In genomic region chr12:111410229-111411186, GRCh38 we compare ENCODE assay signal across 8 cellular contexts. TPM values are rescaled to one million over a fixed set of nuclear protein-coding genes. Genes with fewer than 3 reads are reported as not detected.
DNase-seq lines count a peak whose midpoint lies in the region; ATAC-seq and TF ChIP-seq lines count a peak whose summit lies in the region.

No MANE protein-coding gene starts in this region.

- TF ChIP-seq POLR2A in esophagus squamous epithelium (IDR thresholded peaks at IDR 0.05) (no peak), gastrocnemius medialis (IDR thresholded peaks at IDR 0.05) (no peak)

- H3K36me3 ChIP-seq in SK-N-SH (replicated peaks in 1 of 2; ENCODE audit: control insufficient read depth in 1 of 2, insufficient read depth in 2 of 2, low read length in 1 of 2) (no peaks in the 10 kb centered on the region), esophagus squamous epithelium (no peaks in the 10 kb centered on the region), gastrocnemius medialis (no peaks in the 10 kb centered on the region)

- peak overlapping the region; percentile 87 to 92 for H3K27ac ChIP-seq in SK-N-SH (ENCODE audit: low read depth in 2 of 2, low read length in 1 of 2)
- peak overlapping the region; percentile 56 to 94 (median 86) for H3K27ac ChIP-seq in esophagus squamous epithelium
- H3K27ac ChIP-seq in gastrocnemius medialis = peak overlapping the region; percentile 72 to 83 (median 83)

- H3K4me3 ChIP-seq in GM12865 (ENCODE audit: low read depth, low read length) = peak overlapping the region; percentile 84
- peak overlapping the region in 1 of 2 experiments; percentile 92; a peak in 2 of 4 replicates for H3K4me3 ChIP-seq in SK-N-SH (ENCODE audit: low read depth in 2 of 2, low read length in 1 of 2)
- peak overlapping the region in 2 of 4 donors; percentile 40 to 81 for H3K4me3 ChIP-seq in esophagus squamous epithelium
- peak overlapping the region in 2 of 4 donors; percentile 8 to 9 for H3K4me3 ChIP-seq in gastrocnemius medialis

- H2AFZ ChIP-seq in SK-N-SH (ENCODE audit: low read depth) = 0 out of 2 replicates have a peak overlapping the region, but pooled peaks have one; percentile 0

- H3K9ac ChIP-seq in SK-N-SH = peak overlapping the region; percentile 43; the same call in 1 of the 2 replicates

- no peaks in the 10 kb centered on the region for H3K9me2 ChIP-seq in SK-N-SH

- peak overlapping the region; percentile 99 for H3K4me2 ChIP-seq in SK-N-SH

- TF ChIP-seq EP300 in SK-N-SH (IDR thresholded peaks at IDR 0.05; ENCODE audit: borderline replicate concordance in 1 of 2, low read depth in 1 of 2, low read length in 1 of 2) = no peak

- H3K4me1 ChIP-seq in SK-N-SH (ENCODE audit: control insufficient read depth in 1 of 2, insufficient read depth in 2 of 2, low read depth in 1 of 2, low read length in 1 of 2) (peaks cover 59 to 71% of the 10 kb centered on the region in 2 experiments; a peak in 3 of 4 replicates), esophagus squamous epithelium (peaks cover 39 to 86% (median 62%) of the 10 kb centered on the region in 3 donors), gastrocnemius medialis (peaks cover 69 to 70% of the 10 kb centered on the region in 2 donors)

- CTCF ChIA-PET in SK-N-SH (lab: Yijun Ruan, JAX) = interaction anchor here (8.8 to 19.6 kb wide), 2 partner anchors 12 to 40 kb away, joined by 98 to 618 read pairs; no protein-coding TSS in a partner anchor

- POLR2A ChIA-PET in SK-N-SH (lab: Yijun Ruan, JAX) = no interaction called here

- in situ Hi-C loops in gastrocnemius medialis (cut with MboI; ENCODE audit: low sequenced_read_pairs in 4 of 4) = no loop called here

- intact Hi-C loops in esophagus squamous epithelium (cut with DNase I) (no loop called here), gastrocnemius medialis (cut with DNase I; ENCODE audit: low total_unique reads) (no loop called here)

- WGBS in SK-N-SH (ENCODE audit: low lambda C conversion rate) = 52% methylated on average over 7 of the region's 16 CpGs
- 77 to 87% methylated on average over 3 to 7 of the region's 16 CpGs for WGBS in esophagus squamous epithelium, 2 donors

- DNase-seq in GM12865 (ENCODE audit: low read depth) (no peak), SK-N-SH (peak; percentile 76), esophagus squamous epithelium (lab: John Stamatoyannopoulos, UW) (no peak), gastrocnemius medialis (peak in 1 of 2 donors; percentile 45), putamen (ENCODE audit: low spot score) (no peak), NCI-H82 treated with DMSO at 0.1 percent for 48 hours (lab: John Stamatoyannopoulos, UW; ENCODE audit: unreplicated experiment) (no peak), GM20000 (ENCODE audit: low spot score) (no peak)

- no peaks in the 10 kb centered on the region for H3K27me3 ChIP-seq in SK-N-SH (ENCODE audit: insufficient read depth)
- H3K27me3 ChIP-seq in esophagus squamous epithelium = peaks cover 0 to 49% (median 0%) of the 10 kb centered on the region in 4 donors
- H3K27me3 ChIP-seq in gastrocnemius medialis = no peaks in the 10 kb centered on the region

- TF ChIP-seq RAD21 in SK-N-SH (IDR thresholded peaks at IDR 0.05; ENCODE audit: low read length) = no peak

- H3K79me2 ChIP-seq in SK-N-SH (ENCODE audit: insufficient read depth) = peaks cover 97% of the 10 kb centered on the region

- H3K9me3 ChIP-seq in SK-N-SH = no peaks in the 10 kb centered on the region
- H3K9me3 ChIP-seq in esophagus squamous epithelium = no peaks in the 10 kb centered on the region
- H3K9me3 ChIP-seq in gastrocnemius medialis = no peaks in the 10 kb centered on the region

- ATAC-seq in gastrocnemius medialis = no peak
- ATAC-seq in HG03442 (IDR thresholded peaks at IDR 0.05; ENCODE audit: unreplicated experiment) = no peak

- peaks cover 48% of the 10 kb centered on the region for H3F3A ChIP-seq in SK-N-SH (replicated peaks; ENCODE audit: insufficient read depth)

- peaks cover 24% of the 10 kb centered on the region for H4K20me1 ChIP-seq in SK-N-SH (ENCODE audit: insufficient read depth)

- TF ChIP-seq CTCF in GM12865 (IDR thresholded peaks at IDR 0.05; ENCODE audit: insufficient read depth, low read depth, low read length, missing control alignments) (no peak), SK-N-SH (IDR thresholded peaks at IDR 0.05) (no peak), esophagus squamous epithelium (IDR thresholded peaks at IDR 0.05) (no peak), gastrocnemius medialis (IDR thresholded peaks at IDR 0.05 in 4 of 5, conservative IDR thresholded peaks at IDR 0.05 in 1 of 5) (no peak), GM20000 (IDR thresholded peaks at IDR 0.05; ENCODE audit: extremely low read depth, missing control alignments) (no peak)

TF ChIP-seq in SK-N-SH, 30 proteins besides CTCF, POLR2A, EP300 and RAD21 (continues in another document):
- TF ChIP-seq SMC3 (IDR thresholded peaks at IDR 0.05; ENCODE audit: low read depth, low read length) (no peak), JUND (IDR thresholded peaks at IDR 0.05) (no peak), FOXJ3 (CRISPR knock-in tag; IDR thresholded peaks at IDR 0.05) (no peak), ELF1 (IDR thresholded peaks at IDR 0.05) (no peak), YY1 (IDR thresholded peaks at IDR 0.05; ENCODE audit: low read depth) (0 out of 2 replicates have a peak, but pooled peaks have one; percentile 22), RCOR1 (IDR thresholded peaks at IDR 0.05; ENCODE audit: low read length) (no peak), MXI1 (IDR thresholded peaks at IDR 0.05; ENCODE audit: low read depth, low read length) (peak; percentile 28; the same call in 1 of the 2 replicates), MAX (IDR thresholded peaks at IDR 0.05; ENCODE audit: low read depth) (no peak), TAF1 (IDR thresholded peaks at IDR 0.05; ENCODE audit: borderline replicate concordance, low read depth, low read length) (no peak), PBX3 (IDR thresholded peaks at IDR 0.05) (no peak), GABPA (IDR thresholded peaks at IDR 0.05; ENCODE audit: low read depth) (peak; percentile 43; the same call in 1 of the 2 replicates), TEAD4 (IDR thresholded peaks at IDR 0.05; ENCODE audit: borderline replicate concordance, insufficient read depth) (no peak), EZH2phosphoT487 (IDR thresholded peaks at IDR 0.05; ENCODE audit: borderline replicate concordance, low read depth) (no peak), NFIC (IDR thresholded peaks at IDR 0.05; ENCODE audit: borderline replicate concordance) (no peak), USF1 (IDR thresholded peaks at IDR 0.05; ENCODE audit: borderline replicate concordance, low read depth) (no peak), ZBTB33 (IDR thresholded peaks at IDR 0.05; ENCODE audit: borderline replicate concordance, low read depth) (no peak)

RNA-seq across cellular contexts. Expression of gene SH2B3, which starts 4.8 kb away (rescaled TPM):
- 14.4 and 15.6 TPM in 2 replicates for polyA plus RNA-seq in SK-N-SH (2012; rRNA removed)
- polyA plus RNA-seq in SK-N-SH (2012; cell fraction: cytosol; rRNA removed) = 14.9 and 18.4 TPM in 2 replicates
- polyA plus RNA-seq in SK-N-SH (2012; cell fraction: nucleus; rRNA removed) = 19.2 and 26.6 TPM in 2 replicates
- total RNA-seq in esophagus squamous epithelium = 10 to 100 TPM in 1 of 4 donors, 1 to 10 TPM in 3; 3.3 to 16.2 (median 5.6) TPM
- 10 to 100 TPM; 10.4 to 20.0 (median 15.5) TPM for total RNA-seq in gastrocnemius medialis

RNA-seq across cellular contexts. Expression of gene PHETA1, which starts 41.6 kb away (rescaled TPM):
- polyA plus RNA-seq in SK-N-SH (2012; rRNA removed) = 7.3 and 8.1 TPM in 2 replicates
- polyA plus RNA-seq in SK-N-SH (2012; cell fraction: cytosol; rRNA removed) = 4.3 and 7.9 TPM in 2 replicates
- 11.4 and 14.1 TPM in 2 replicates for polyA plus RNA-seq in SK-N-SH (2012; cell fraction: nucleus; rRNA removed)
- total RNA-seq in esophagus squamous epithelium = 10 to 100 TPM in 1 of 4 donors, 1 to 10 TPM in 3; 6.9 to 29.9 (median 7.8) TPM
- 10 to 100 TPM in 3 of 4 donors, 1 to 10 TPM in 1; 8.7 to 16.7 (median 14.5) TPM for total RNA-seq in gastrocnemius medialis
